In the genomic region with DNA sequence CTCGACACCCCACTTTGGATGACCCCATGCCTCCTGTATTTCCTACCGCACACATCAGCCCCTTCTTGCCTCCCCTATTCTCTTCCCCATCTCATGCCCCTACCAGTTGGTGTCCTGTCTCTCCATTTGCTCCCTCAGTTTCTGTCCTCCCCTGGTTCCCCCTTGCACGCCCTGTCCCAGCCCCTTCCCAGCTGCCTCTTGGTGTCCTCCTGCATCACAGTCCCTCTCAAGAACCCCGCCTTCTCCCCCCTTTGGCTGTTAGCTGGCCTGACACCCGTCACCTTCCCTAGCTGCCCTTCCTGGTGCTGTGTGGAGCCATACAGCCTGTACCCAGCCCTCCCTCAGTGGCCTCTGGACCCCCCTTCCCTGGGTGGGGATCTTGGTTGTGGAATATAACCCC, we compare ENCODE assay signal across 8 cellular contexts. TPM values are rescaled to one million over a fixed set of nuclear protein-coding genes. Genes with fewer than 3 reads are reported as not detected.
DNase-seq lines count a peak whose midpoint lies in the region; ATAC-seq and TF ChIP-seq lines count a peak whose summit lies in the region.

No MANE protein-coding gene starts in this region.

- H3K9me3 ChIP-seq in ascending aorta, result no peaks in the 10 kb centered on the region

- peaks cover 0 to 8% of the 10 kb centered on the region in 2 donors for H3K4me1 ChIP-seq in ascending aorta

- intact Hi-C loops in ascending aorta (cut with DNase I), result no loop called here

- peak overlapping the region; percentile 61 to 72 for H3K4me3 ChIP-seq in ascending aorta

- no peaks in the 10 kb centered on the region for H3K27me3 ChIP-seq in ascending aorta

- ATAC-seq in HG03280 (IDR thresholded peaks at IDR 0.05; ENCODE audit: unreplicated experiment), result no peak

- peak overlapping the region; percentile 14 to 27 for H3K27ac ChIP-seq in ascending aorta

- no peak for TF ChIP-seq CTCF in ascending aorta (IDR thresholded peaks at IDR 0.05)

- H3K36me3 ChIP-seq in ascending aorta, result no peaks in the 10 kb centered on the region

- DNase-seq in NCI-H345 (lab: John Stamatoyannopoulos, UW) (peak; percentile 12), NCI-H345 treated with DMSO at 0.1 percent for 48 hours (lab: John Stamatoyannopoulos, UW; ENCODE audit: unreplicated experiment) (no peak), ascending aorta (ENCODE audit: low spot score in 2 of 2) (no peak), medulla oblongata (ENCODE audit: extremely low spot score) (peak; percentile 70), superior temporal gyrus (ENCODE audit: extremely low spot score) (peak; percentile 54), HK-2 (ENCODE audit: unreplicated experiment) (no peak)
- DNase-seq in activated effector memory CD4-positive, alpha-beta T cell treated with anti-CD3 and anti-CD28 coated beads, Interleukin-2, amount 50 U/mL, for 16 hours, result no peak

RNA-seq across cellular contexts. Expression of gene NFASC, which starts 41.5 kb away (rescaled TPM):
- total RNA-seq in ascending aorta, result 44.0 TPM

Comparison
In these comparisons a context has a peak if more than half of its experiments do, and no peak if none do; other contexts are left out.
1. DNase-seq: peak in NCI-H345 (single experiment), medulla oblongata (single experiment) and superior temporal gyrus (single experiment); none in NCI-H345 treated with DMSO at 0.1 percent for 48 hours (single experiment), ascending aorta (0 of 2), HK-2 (single experiment) and activated effector memory CD4-positive, alpha-beta T cell treated with anti-CD3 and anti-CD28 coated beads, Interleukin-2, amount 50 U/mL, for 16 hours (single experiment).